Comparison of ENCODE assay signal across 25 cellular contexts in genomic region chr5:42015254-42015653, GRCh38.
DNase-seq lines count a peak whose midpoint lies in the region; ATAC-seq, FAIRE-seq and TF ChIP-seq lines count a peak whose summit lies in the region.
"Had no signal": no experiment of that assay in that cellular context is flagged by ENCODE, and none has a peak within 500 bp of the region (broad histone marks: within the 10 kb centered on the region; RNA-seq: fewer than 3 reads in every experiment).

No MANE protein-coding gene starts in this region.

- H3K27ac Mint-ChIP-seq in Caco-2 (ENCODE audit: unreplicated experiment) (no peak overlapping the region), T-helper 17 cell (no peak overlapping the region)
- H3K27ac Mint-ChIP-seq: B cell; CD4-positive, CD25-positive, alpha-beta regulatory T cell; CD8-positive, alpha-beta T cell; GM23338; H9 had no signal

- H2AK5ac ChIP-seq in mesenchymal stem cell (ENCODE audit: low read length, severe bottlenecking): no peak overlapping the region

- ATAC-seq in HepG2: no peak
- no peak for ATAC-seq in T-helper 17 cell
- no peak for ATAC-seq in HG03432 (IDR thresholded peaks at IDR 0.05; ENCODE audit: unreplicated experiment)
- ATAC-seq: CD8-positive, alpha-beta T cell; GM12878; GM23338; HCT116 had no signal

- H3K9me3 ChIP-seq in liver (ENCODE audit: control insufficient read depth in 4 of 4, low read length in 3 of 4): no peaks in the 10 kb centered on the region
- no peaks in the 10 kb centered on the region for H3K9me3 ChIP-seq in HepG2 (ENCODE audit: low read length)
- H3K9me3 ChIP-seq in mesenchymal stem cell (ENCODE audit: control insufficient read depth, low read length): no peaks in the 10 kb centered on the region
- no peaks in the 10 kb centered on the region for H3K9me3 ChIP-seq in Caco-2
- H3K9me3 ChIP-seq in T-helper 17 cell (ENCODE audit: control insufficient read depth, low read length, poor library complexity, severe bottlenecking): no peaks in the 10 kb centered on the region
- H3K9me3 ChIP-seq: BLaER1 had no signal

- no peaks in the 10 kb centered on the region for H4K20me1 ChIP-seq in HepG2 (ENCODE audit: insufficient read depth, low read length)
- H4K20me1 ChIP-seq: BLaER1 had no signal

- H3K18ac ChIP-seq in mesenchymal stem cell (ENCODE audit: low read depth in 1 of 2, low read length in 2 of 2): no peak overlapping the region

- H3K36me3 Mint-ChIP-seq in Caco-2 (ENCODE audit: insufficient read depth, unreplicated experiment): no peaks in the 10 kb centered on the region
- H3K36me3 Mint-ChIP-seq in T-helper 17 cell (ENCODE audit: low read depth): no peaks in the 10 kb centered on the region
- H3K36me3 Mint-ChIP-seq: CD4-positive, CD25-positive, alpha-beta regulatory T cell; CD8-positive, alpha-beta T cell had no signal

- POLR2A ChIA-PET in HepG2 (lab: Yijun Ruan, JAX) (no interaction called here), Caco-2 (lab: Charles Lee) (no interaction called here)

- H3K4me3 Mint-ChIP-seq in Caco-2 (ENCODE audit: unreplicated experiment) (no peak overlapping the region), T-helper 17 cell (no peak overlapping the region)
- H3K4me3 Mint-ChIP-seq: B cell; CD4-positive, CD25-positive, alpha-beta regulatory T cell; CD8-positive, alpha-beta T cell; GM23338; H9 had no signal

- TF ChIP-seq RAD21 in liver (IDR thresholded peaks at IDR 0.05): no peak
- TF ChIP-seq RAD21 in HepG2 (CRISPR knock-in tag; IDR thresholded peaks at IDR 0.05): no peak

- peaks cover 0 to 9% (median 5%) of the 10 kb centered on the region in 4 donors for H3K4me1 ChIP-seq in liver (ENCODE audit: control insufficient read depth in 4 of 4, insufficient read depth in 4 of 4, low read length in 3 of 4)
- H3K4me1 ChIP-seq in HepG2 (ENCODE audit: insufficient read depth, low read length): no peaks in the 10 kb centered on the region
- no peaks in the 10 kb centered on the region for H3K4me1 ChIP-seq in mesenchymal stem cell (ENCODE audit: control insufficient read depth, insufficient read depth, low read depth, low read length)
- no peaks in the 10 kb centered on the region for H3K4me1 ChIP-seq in Caco-2
- H3K4me1 ChIP-seq: BLaER1 had no signal

- H3K79me1 ChIP-seq in mesenchymal stem cell (replicated peaks; ENCODE audit: low read length, poor library complexity, severe bottlenecking): no peaks in the 10 kb centered on the region

- H3K27me3 ChIP-seq in liver (ENCODE audit: control insufficient read depth in 4 of 4, insufficient read depth in 4 of 4, low read length in 3 of 4) (no peaks in the 10 kb centered on the region), HepG2 (ENCODE audit: control insufficient read depth in 1 of 2, insufficient read depth in 2 of 2, low read length in 2 of 2) (no peaks in the 10 kb centered on the region), mesenchymal stem cell (ENCODE audit: control insufficient read depth in 1 of 2, insufficient read depth in 1 of 2, low read length in 2 of 2) (no peaks in the 10 kb centered on the region), Caco-2 (replicated peaks; ENCODE audit: control insufficient read depth, insufficient read depth, low read length) (no peaks in the 10 kb centered on the region)
- H3K27me3 ChIP-seq: BLaER1 had no signal

- no peak overlapping the region for H3K23ac ChIP-seq in mesenchymal stem cell (ENCODE audit: low read length in 2 of 2)

- H3K27ac ChIP-seq in liver (ENCODE audit: low read depth in 1 of 2, low read length in 2 of 2) (no peak overlapping the region), HepG2 (ENCODE audit: extremely low read length, insufficient read depth, low read length) (no peak overlapping the region), mesenchymal stem cell (ENCODE audit: low read length, poor library complexity, severe bottlenecking) (no peak overlapping the region)
- H3K27ac ChIP-seq: 22Rv1, BLaER1, C4-2B had no signal

- no peaks in the 10 kb centered on the region for H3K36me3 ChIP-seq in liver (ENCODE audit: control insufficient read depth in 4 of 4, insufficient read depth in 3 of 4, low read depth in 1 of 4, low read length in 3 of 4)
- H3K36me3 ChIP-seq in HepG2 (replicated peaks in 1 of 2; ENCODE audit: control insufficient read depth in 1 of 2, insufficient read depth in 2 of 2, low read length in 2 of 2): no peaks in the 10 kb centered on the region
- no peaks in the 10 kb centered on the region for H3K36me3 ChIP-seq in mesenchymal stem cell (ENCODE audit: control insufficient read depth in 1 of 2, insufficient read depth in 2 of 2, low read depth in 1 of 2, low read length in 2 of 2)
- no peaks in the 10 kb centered on the region for H3K36me3 ChIP-seq in Caco-2 (ENCODE audit: control insufficient read depth, insufficient read depth, low read length)
- H3K36me3 ChIP-seq: BLaER1 had no signal

- H2BK12ac ChIP-seq in mesenchymal stem cell (ENCODE audit: low read length in 2 of 2): no peak overlapping the region

- intact Hi-C loops in HepG2 (cut with micrococcal nuclease; ENCODE audit: unreplicated experiment): no loop called here
- intact Hi-C loops in Caco-2 (cut with micrococcal nuclease; ENCODE audit: unreplicated experiment): no loop called here

- no peak overlapping the region for H2AFZ ChIP-seq in HepG2 (ENCODE audit: low read length)
- no peak overlapping the region for H2AFZ ChIP-seq in mesenchymal stem cell (ENCODE audit: low read depth, low read length)
- H2AFZ ChIP-seq: GM23338 had no signal

- H2BK5ac ChIP-seq in mesenchymal stem cell (ENCODE audit: low read depth, low read length, poor library complexity, severe bottlenecking): no peak overlapping the region

- no peak overlapping the region for H2BK120ac ChIP-seq in mesenchymal stem cell (ENCODE audit: low read depth, low read length)

- in situ Hi-C loops in HepG2 (cut with HindIII; ENCODE audit: extremely low pct_ligation_motif_present, low pct_unique_long_range_greater_than_20kb): no loop called here

- no peak overlapping the region for H2BK15ac ChIP-seq in mesenchymal stem cell (ENCODE audit: low read depth, poor library complexity, severe bottlenecking)

- no peaks in the 10 kb centered on the region for H3K79me2 ChIP-seq in HepG2 (ENCODE audit: insufficient read depth, low read length)

- TF ChIP-seq EP300 in HepG2 (IDR thresholded peaks at IDR 0.05; ENCODE audit: low read depth in 2 of 2, low read length in 2 of 2) (no peak), HepG2 (CRISPR knock-in tag; IDR thresholded peaks at IDR 0.05; ENCODE audit: borderline replicate concordance) (no peak)

- WGBS in liver: 45% methylated on average over 4 of the region's 4 CpGs
- 6% methylated on average over 4 of the region's 4 CpGs for WGBS in HepG2 (ENCODE audit: low lambda C conversion rate)
- 100% methylated on average over 1 of the region's 4 CpGs for WGBS in mesenchymal stem cell

- H4K8ac ChIP-seq in mesenchymal stem cell (ENCODE audit: low read length): no peak overlapping the region

- no peak overlapping the region for H4K91ac ChIP-seq in mesenchymal stem cell (ENCODE audit: low read length)

- H3K4ac ChIP-seq in mesenchymal stem cell (ENCODE audit: low read depth in 1 of 2, low read length in 2 of 2): no peak overlapping the region

- TF ChIP-seq CTCF in liver (IDR thresholded peaks at IDR 0.05; ENCODE audit: low read depth, low read length, missing input control): no peak
- no peak for TF ChIP-seq CTCF in HepG2 (CRISPR knock-in tag; IDR thresholded peaks at IDR 0.05)
- TF ChIP-seq CTCF in Caco-2 (IDR thresholded peaks at IDR 0.05; ENCODE audit: insufficient read depth in 1 of 2, low read depth in 1 of 2, low read length in 1 of 2, severe bottlenecking in 1 of 2, unreplicated experiment in 1 of 2): no peak

- BruUV-seq in HepG2 (replicated peaks; lab: Mats Ljungman, UMichigan) (no TSS peak), Caco-2 (replicated peaks; lab: Mats Ljungman, UMichigan) (no TSS peak)

- no peak overlapping the region for H3K9ac ChIP-seq in liver (ENCODE audit: low read depth in 1 of 2, low read length in 2 of 2)
- no peak overlapping the region for H3K9ac ChIP-seq in HepG2 (ENCODE audit: insufficient read depth, low read depth, low read length)
- H3K9ac ChIP-seq in mesenchymal stem cell (ENCODE audit: low read length): peak overlapping the region; percentile 60
- H3K9ac ChIP-seq: BLaER1 had no signal

- no peaks in the 10 kb centered on the region for H3K4me1 Mint-ChIP-seq in Caco-2 (ENCODE audit: low read depth, unreplicated experiment)
- H3K4me1 Mint-ChIP-seq in T-helper 17 cell: no peaks in the 10 kb centered on the region
- H3K4me1 Mint-ChIP-seq: B cell; CD4-positive, CD25-positive, alpha-beta regulatory T cell; GM23338; H9 had no signal

- H3K14ac ChIP-seq in mesenchymal stem cell (ENCODE audit: low read length in 2 of 2): no peak overlapping the region

- CTCF ChIA-PET in HepG2 (lab: Yijun Ruan, JAX; ENCODE audit: low intra/inter-chr PET ratio, low total read pairs): no interaction called here
- CTCF ChIA-PET in Caco-2 (lab: Charles Lee): no interaction called here

- H3K9me3 Mint-ChIP-seq in Caco-2 (ENCODE audit: unreplicated experiment): no peaks in the 10 kb centered on the region
- H3K9me3 Mint-ChIP-seq: CD4-positive, CD25-positive, alpha-beta regulatory T cell; CD8-positive, alpha-beta T cell; H9 had no signal

- no peak for FAIRE-seq in HepG2 (lab: Jason Lieb, UNC)
- FAIRE-seq: A204.1, D721Med, GM12878, GM19239 had no signal

- H3K4me2 ChIP-seq in HepG2 (ENCODE audit: low read depth, low read length) (no peak overlapping the region), mesenchymal stem cell (ENCODE audit: low read length, poor library complexity, severe bottlenecking) (no peak overlapping the region)
- H3K4me2 ChIP-seq: BLaER1, GM23338 had no signal

- DNase-seq in HepG2 (ENCODE audit: low spot score): no peak
- DNase-seq in mesenchymal stem cell: no peak
- peak; percentile 14 for DNase-seq in putamen (ENCODE audit: low spot score)
- DNase-seq in T-helper 1 cell: no peak
- no peak for DNase-seq in Caco-2
- DNase-seq in T-helper 17 cell: no peak
- DNase-seq: CD4-positive, CD25-positive, alpha-beta regulatory T cell; CD8-positive, alpha-beta T cell; DMS 273 treated with DMSO at 0.1 percent for 48 hours; DMS79; EL; GDM1; H9 had no signal

- H3K4me3 ChIP-seq in liver (ENCODE audit: low read depth in 1 of 3, low read length in 3 of 3) (no peak overlapping the region), HepG2 (replicated peaks in 1 of 3; ENCODE audit: insufficient read depth in 1 of 3, low read depth in 2 of 3, low read length in 3 of 3) (no peak overlapping the region), mesenchymal stem cell (ENCODE audit: insufficient read depth in 1 of 2, low read depth in 1 of 2, low read length in 2 of 2) (peak overlapping the region in 1 of 2 experiments; percentile 2), Caco-2 (ENCODE audit: low read depth, low read length) (no peak overlapping the region)
- H3K4me3 ChIP-seq: BLaER1, GM12878, GM23338 had no signal

- peaks cover 13% of the 10 kb centered on the region for H3K27me3 Mint-ChIP-seq in Caco-2 (ENCODE audit: insufficient read depth, unreplicated experiment)
- H3K27me3 Mint-ChIP-seq in T-helper 17 cell: peaks cover 46% of the 10 kb centered on the region

- no peak for TF ChIP-seq POLR2A in HepG2 (IDR thresholded peaks at IDR 0.05; ENCODE audit: insufficient read depth in 1 of 2, low read depth in 2 of 2, low read length in 2 of 2)

TF ChIP-seq in liver, 16 proteins besides CTCF, POLR2A, EP300 and RAD21 (continues in another document):
- TF ChIP-seq HNF4G (IDR thresholded peaks at IDR 0.05) (peak; percentile 5), JUND (IDR thresholded peaks at IDR 0.05) (no peak)

TF ChIP-seq in HepG2, 621 proteins besides CTCF, POLR2A, EP300 and RAD21:
- no peak for TF ChIP-seq BRCA1 (CRISPR knock-in tag; IDR thresholded peaks at IDR 0.05)
